15 cellular contexts compared by ENCODE assay signal in the genomic region with DNA sequence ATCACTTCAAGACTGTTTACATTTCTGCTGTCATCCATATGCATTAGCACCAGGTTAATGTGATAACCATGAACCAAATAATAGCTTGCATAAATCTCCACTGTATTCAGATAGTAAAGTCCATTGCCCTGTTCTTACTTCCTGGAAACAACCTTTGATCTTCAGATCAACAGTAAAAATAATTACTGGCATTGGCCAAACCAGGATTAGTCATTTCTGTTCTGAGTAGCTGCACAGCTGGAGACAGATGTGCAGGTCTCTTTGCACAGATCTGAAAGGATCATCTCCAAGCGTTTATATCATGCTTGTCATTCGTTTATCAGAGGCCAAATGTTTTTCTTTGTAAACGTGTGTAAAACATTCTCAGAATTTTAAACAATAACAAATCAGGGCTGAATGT.
A peak's percentile ranks its signal among the peaks of the same experiment; 100 is the strongest.
DNase-seq lines count a peak whose midpoint lies in the region; ATAC-seq and TF ChIP-seq lines count a peak whose summit lies in the region.
"Had no signal": no experiment of that assay in that cellular context is flagged by ENCODE, and none has a peak within 500 bp of the region (broad histone marks: within the 10 kb centered on the region; RNA-seq: fewer than 3 reads in every experiment).

No MANE protein-coding gene starts in this region.

- H3K4me3 ChIP-seq in brain microvascular endothelial cell (ENCODE audit: low read depth, low read length), result no peak overlapping the region
- H3K4me3 ChIP-seq in left lung, result no peak overlapping the region
- H3K4me3 ChIP-seq in vagina, result no peak overlapping the region
- H3K4me3 ChIP-seq: BLaER1 treated with 17β-estradiol and CSF1 and Interleukin-3, amounts not matched to agents 10 nM and 100 nM; esophagus squamous epithelium; mucosa of descending colon had no signal

- TF ChIP-seq CTCF in brain microvascular endothelial cell (IDR thresholded peaks at IDR 0.05; ENCODE audit: low read depth, low read length, missing control alignments) (no peak), left lung (IDR thresholded peaks at IDR 0.05) (no peak), vagina (IDR thresholded peaks at IDR 0.05) (no peak)

- H3K36me3 ChIP-seq in brain microvascular endothelial cell (replicated peaks) (no peaks in the 10 kb centered on the region), left lung (no peaks in the 10 kb centered on the region), vagina (no peaks in the 10 kb centered on the region)
- H3K36me3 ChIP-seq: BLaER1 treated with 17β-estradiol and CSF1 and Interleukin-3, amounts not matched to agents 10 nM and 100 nM; esophagus squamous epithelium had no signal

- peak; percentile 40 for ATAC-seq in left lung
- ATAC-seq: mucosa of descending colon had no signal

- no peak for TF ChIP-seq POLR2A in vagina (IDR thresholded peaks at IDR 0.05)

- H3K9me3 ChIP-seq in left lung (peaks cover 0 to 4% of the 10 kb centered on the region in 2 donors), vagina (no peaks in the 10 kb centered on the region)
- H3K9me3 ChIP-seq: BLaER1 treated with 17β-estradiol and CSF1 and Interleukin-3, amounts not matched to agents 10 nM and 100 nM; esophagus squamous epithelium; mucosa of descending colon had no signal

- in situ Hi-C loops in brain microvascular endothelial cell (cut with HindIII; ENCODE audit: low pct_ligation_motif_present, low sequenced_read_pairs), result no loop called here

- intact Hi-C loops in left lung (cut with DNase I) (no loop called here), vagina (cut with DNase I) (no loop called here)

- H3K27me3 ChIP-seq in brain microvascular endothelial cell (replicated peaks) (no peaks in the 10 kb centered on the region), left lung (no peaks in the 10 kb centered on the region), vagina (no peaks in the 10 kb centered on the region)
- H3K27me3 ChIP-seq: BLaER1 treated with 17β-estradiol and CSF1 and Interleukin-3, amounts not matched to agents 10 nM and 100 nM; esophagus squamous epithelium had no signal

- DNase-seq in DMS53 treated with DMSO at 0.1 percent for 48 hours (lab: John Stamatoyannopoulos, UW; ENCODE audit: unreplicated experiment), result peak; percentile 13
- DNase-seq in HCEC 1CT, result peak; percentile 85
- peak; percentile 12 for DNase-seq in brain microvascular endothelial cell
- no peak for DNase-seq in left lung
- DNase-seq in hypothalamus (lab: John Stamatoyannopoulos, UW), result no peak
- DNase-seq in effector CD4-positive, alpha-beta T cell, result no peak
- DNase-seq in vagina (ENCODE audit: extremely low spot score in 2 of 2), result no peak
- DNase-seq in iPS-NIHi7 (ENCODE audit: extremely low spot score), result no peak
- DNase-seq: activated effector memory CD4-positive, alpha-beta T cell treated with Interleukin-2 at 50 U/mL for 16 hours; aorta; esophagus squamous epithelium; NCI-H1436; NCI-H524 had no signal

- no peaks in the 10 kb centered on the region for H3K4me1 ChIP-seq in left lung
- no peaks in the 10 kb centered on the region for H3K4me1 ChIP-seq in vagina
- H3K4me1 ChIP-seq: esophagus squamous epithelium had no signal

- no peak overlapping the region for H3K27ac ChIP-seq in brain microvascular endothelial cell
- H3K27ac ChIP-seq in left lung, result no peak overlapping the region
- H3K27ac ChIP-seq in vagina, result no peak overlapping the region
- H3K27ac ChIP-seq: BLaER1 treated with 17β-estradiol and CSF1 and Interleukin-3, amounts not matched to agents 10 nM and 100 nM; esophagus squamous epithelium had no signal

Comparison
In these comparisons a context has a peak if more than half of its experiments do, and no peak if none do; other contexts are left out.
1. DNase-seq: peak in DMS53 treated with DMSO at 0.1 percent for 48 hours (single experiment), HCEC 1CT (single experiment) and brain microvascular endothelial cell (single experiment); none in left lung (0 of 2), hypothalamus (0 of 51), effector CD4-positive, alpha-beta T cell (single experiment), vagina (0 of 2) and iPS-NIHi7 (single experiment).